Comparison of ENCODE assay signal across 25 cellular contexts in genomic region chr5:166926098-166926497, GRCh38. TPM values are rescaled to one million over a fixed set of nuclear protein-coding genes. Genes with fewer than 3 reads are reported as not detected.
DNase-seq lines count a peak whose midpoint lies in the region; ATAC-seq, FAIRE-seq and TF ChIP-seq lines count a peak whose summit lies in the region.
"Had no signal": no experiment of that assay in that cellular context is flagged by ENCODE, and none has a peak within 500 bp of the region (broad histone marks: within the 10 kb centered on the region; RNA-seq: fewer than 3 reads in every experiment).

No MANE protein-coding gene starts in this region.

- TF ChIP-seq POLR2A in K562 (conservative IDR thresholded peaks at IDR 0.05) (no peak), testis (IDR thresholded peaks at IDR 0.05) (no peak), esophagus squamous epithelium (IDR thresholded peaks at IDR 0.05) (no peak)

- no peak overlapping the region for H3K4me3 Mint-ChIP-seq in activated naive CD8-positive, alpha-beta T cell treated with anti-CD3 and anti-CD28 coated beads for 36 hours
- H3K4me3 Mint-ChIP-seq: H9 had no signal

- no peak overlapping the region for H2AFZ ChIP-seq in K562 (ENCODE audit: low read depth, low read length)

- TF ChIP-seq CTCF in K562 (IDR thresholded peaks at IDR 0.05 in 2 of 3, conservative IDR thresholded peaks at IDR 0.05 in 1 of 3; ENCODE audit: insufficient read depth in 2 of 3, low read depth in 1 of 3, low read length in 3 of 3): no peak
- no peak for TF ChIP-seq CTCF in testis (IDR thresholded peaks at IDR 0.05)
- no peak for TF ChIP-seq CTCF in esophagus squamous epithelium (IDR thresholded peaks at IDR 0.05)

- no peak for TF ChIP-seq RAD21 in K562 (CRISPR knock-in tag; conservative IDR thresholded peaks at IDR 0.05 in 1 of 2, IDR thresholded peaks at IDR 0.05 in 1 of 2)

- no peak for ATAC-seq in K562

- DNase-seq in NCI-H748 (lab: John Stamatoyannopoulos, UW; ENCODE audit: unreplicated experiment) (peak; percentile 28), NCI-H748 treated with DMSO at 0.1 percent for 48 hours (lab: John Stamatoyannopoulos, UW) (no peak), RPMI7951 (ENCODE audit: low read depth) (peak; percentile 23), K562 (ENCODE audit: extremely low read depth in 1 of 4, low spot score in 3 of 4) (no peak), testis (peak; percentile 75), activated T-cell treated with anti-CD3 and anti-CD28 coated beads for 4 hours (no peak), esophagus squamous epithelium (lab: John Stamatoyannopoulos, UW) (no peak)
- DNase-seq in activated naive CD8-positive, alpha-beta T cell treated with anti-CD3 and anti-CD28 coated beads for 36 hours: no peak
- DNase-seq: GF-D8, H9, KG1, MV-4-11, NCI-H1694 treated with DMSO at 0.1 percent for 48 hours, NCI-H2081 treated with DMSO at 0.1 percent for 48 hours, NCI-H446 treated with DMSO at 0.1 percent for 48 hours, NCI-H774, OCI-M1, RPMI8226, SHP77, SK-N-SH, T-helper 2 cell had no signal

- H3K4me2 ChIP-seq in K562 (ENCODE audit: insufficient read depth, low read length): no peak overlapping the region
- H3K4me2 ChIP-seq: SK-N-SH had no signal

- peaks cover 2% of the 10 kb centered on the region; the same call in 1 of the 2 replicates for H3K9me3 ChIP-seq in K562 (replicated peaks; ENCODE audit: control insufficient read depth, insufficient read depth, low read depth, low read length)
- H3K9me3 ChIP-seq in testis: no peaks in the 10 kb centered on the region
- H3K9me3 ChIP-seq in esophagus squamous epithelium: peaks cover 0 to 6% (median 0%) of the 10 kb centered on the region in 3 donors
- H3K9me3 ChIP-seq: SK-N-SH had no signal

- FAIRE-seq in K562 (lab: Jason Lieb, UNC): no peak

- H3K36me3 ChIP-seq in K562 (ENCODE audit: control insufficient read depth, insufficient read depth, low read length) (no peaks in the 10 kb centered on the region), testis (ENCODE audit: low read depth, missing control alignments) (no peaks in the 10 kb centered on the region), esophagus squamous epithelium (no peaks in the 10 kb centered on the region)

- H3K9me3 Mint-ChIP-seq in activated naive CD8-positive, alpha-beta T cell treated with anti-CD3 and anti-CD28 coated beads for 36 hours: peaks cover 15% of the 10 kb centered on the region

- H3K27me3 Mint-ChIP-seq in activated naive CD8-positive, alpha-beta T cell treated with anti-CD3 and anti-CD28 coated beads for 36 hours: no peaks in the 10 kb centered on the region

- no peaks in the 10 kb centered on the region for H3K36me3 Mint-ChIP-seq in activated naive CD8-positive, alpha-beta T cell treated with anti-CD3 and anti-CD28 coated beads for 36 hours

- in situ Hi-C loops in K562 (cut with MboI): no loop called here

- H3K4me1 Mint-ChIP-seq in activated naive CD8-positive, alpha-beta T cell treated with anti-CD3 and anti-CD28 coated beads for 36 hours: no peaks in the 10 kb centered on the region
- H3K4me1 Mint-ChIP-seq: H9 had no signal

- 2% methylated on average over 11 of the region's 11 CpGs for WGBS in K562 (ENCODE audit: insufficient coverage, low coverage, missing lambda C conversion rate)
- 72 to 73% methylated on average over 11 of the region's 11 CpGs for WGBS in testis, 2 donors
- 87 to 95% methylated on average over 7 to 9 of the region's 11 CpGs for WGBS in esophagus squamous epithelium, 2 donors

- CTCF ChIA-PET in K562 (lab: Yijun Ruan, JAX; ENCODE audit: low intra/inter-chr PET ratio): no interaction called here

- H3K4me3 ChIP-seq in K562: no peak overlapping the region
- peak overlapping the region in 1 of 2 donors; percentile 1 for H3K4me3 ChIP-seq in testis
- H3K4me3 ChIP-seq in esophagus squamous epithelium: no peak overlapping the region

- BruUV-seq in K562 (replicated peaks; lab: Mats Ljungman, UMichigan): no TSS peak

- intact Hi-C loops in K562 (cut with micrococcal nuclease): no loop called here
- intact Hi-C loops in testis (cut with DNase I; ENCODE audit: low total_unique reads): no loop called here
- intact Hi-C loops in esophagus squamous epithelium (cut with DNase I): no loop called here

- no peak overlapping the region for H3K27ac ChIP-seq in K562 (ENCODE audit: extremely low read depth, low read depth, low read length)
- no peak overlapping the region for H3K27ac ChIP-seq in testis
- no peak overlapping the region for H3K27ac ChIP-seq in esophagus squamous epithelium
- H3K27ac ChIP-seq: 22Rv1, C4-2B, HL-60 had no signal

- H3K27me3 ChIP-seq in K562 (ENCODE audit: control insufficient read depth in 2 of 2, insufficient read depth in 2 of 2, low read length in 2 of 2) (no peaks in the 10 kb centered on the region), testis (no peaks in the 10 kb centered on the region), esophagus squamous epithelium (no peaks in the 10 kb centered on the region)

- TF ChIP-seq EP300 in K562 (IDR thresholded peaks at IDR 0.05; ENCODE audit: low read length): no peak

- H3K27ac Mint-ChIP-seq in activated naive CD8-positive, alpha-beta T cell treated with anti-CD3 and anti-CD28 coated beads for 36 hours: no peak overlapping the region
- H3K27ac Mint-ChIP-seq: H9 had no signal

- H3K9ac ChIP-seq in K562 (ENCODE audit: insufficient read depth in 1 of 2, low read depth in 2 of 2, low read length in 2 of 2): no peak overlapping the region
- H3K9ac ChIP-seq: SK-N-SH had no signal

- no peaks in the 10 kb centered on the region for H4K20me1 ChIP-seq in K562 (replicated peaks; ENCODE audit: control insufficient read depth, insufficient read depth, low read length)

- H3K79me2 ChIP-seq in K562 (ENCODE audit: control insufficient read depth, insufficient read depth, low read length): no peaks in the 10 kb centered on the region

- H3K4me1 ChIP-seq in K562 (replicated peaks in 1 of 2; ENCODE audit: control insufficient read depth in 2 of 2, insufficient read depth in 2 of 2, low read length in 2 of 2) (no peaks in the 10 kb centered on the region), testis (no peaks in the 10 kb centered on the region), esophagus squamous epithelium (no peaks in the 10 kb centered on the region)

- H3K9me1 ChIP-seq in K562 (ENCODE audit: control insufficient read depth, insufficient read depth, low read length): no peaks in the 10 kb centered on the region

- POLR2A ChIA-PET in K562 (lab: Yijun Ruan, JAX): no interaction called here

TF ChIP-seq in K562, 482 proteins besides CTCF, POLR2A, EP300 and RAD21:
- TF ChIP-seq NFYB (IDR thresholded peaks at IDR 0.05; ENCODE audit: extremely low read depth, insufficient read length) (peak; percentile 35), THAP7 (CRISPR knock-in tag; IDR thresholded peaks at IDR 0.05) (no peak)

RNA-seq across cellular contexts. Expression of gene TENM2, which starts 52.7 kb away (rescaled TPM):
- 3.6 and 4.2 TPM in 2 replicates for total RNA-seq in RPMI7951 (2014; rRNA removed; shearing (Covaris generic))
- total RNA-seq in K562 (2011; cell fraction: chromatin; rRNA removed; ENCODE audit: low replicate concordance): not detected in 2 replicates
- total RNA-seq in K562 (2011; cell fraction: nucleolus; rRNA removed): not detected in 2 replicates
- total RNA-seq in K562 (2011; cell fraction: nucleoplasm; rRNA removed): not detected in 2 replicates
- total RNA-seq in K562 (2014; rRNA removed): not detected in 2 replicates
- not detected in 2 replicates for total RNA-seq in K562 (2014; rRNA removed; fragmentation: Illumina TruSeq; extraction: Trizol)
- total RNA-seq in K562 (2015; rRNA removed; fragmentation: Illumina TruSeq; extraction: Trizol): not detected in 2 replicates
- total RNA-seq in K562 (2021): not detected in 2 replicates
- polyA plus RNA-seq in K562 (2011; rRNA removed): not detected in 2 replicates
- polyA plus RNA-seq in K562 (2011; cell fraction: cytosol; rRNA removed): not detected in 2 replicates
- not detected in 2 replicates for polyA plus RNA-seq in K562 (2011; cell fraction: nucleus; rRNA removed)
- polyA plus RNA-seq in K562 (2012): 0.01 TPM in 1 of 2 replicates, not detected in the other
- polyA plus RNA-seq in K562 (2014; fragmentation: Illumina TruSeq; extraction: Trizol): not detected in 2 replicates
- not detected for polyA plus RNA-seq in K562 (2014; fragmentation: Nextera tagmentation; extraction: Ambion mirVana)
- polyA plus RNA-seq in K562 (2014; rRNA removed): not detected in 2 replicates
- not detected in 2 replicates for polyA minus RNA-seq in K562 (2011; rRNA and poly(A)+ RNA removed)
- polyA minus RNA-seq in K562 (2011; cell fraction: cytosol; rRNA and poly(A)+ RNA removed): not detected in 2 replicates
- polyA minus RNA-seq in K562 (2011; cell fraction: nucleus; rRNA and poly(A)+ RNA removed): not detected in 2 replicates
- total RNA-seq in testis: 1 to 10 TPM; 5.5 to 6.2 TPM
- polyA plus RNA-seq in testis (ENCODE audit: insufficient read depth, low read depth, low replicate concordance): 2.8 TPM
- total RNA-seq in activated naive CD8-positive, alpha-beta T cell treated with anti-CD3 and anti-CD28 coated beads for 36 hours: under 1 TPM; 0.14 to 0.54 TPM
- total RNA-seq in esophagus squamous epithelium: 10 to 100 TPM in 2 of 4 donors, 1 to 10 TPM in 2; 4.8 to 16.6 (median 8.6) TPM
- total RNA-seq: HT-29 had no signal

Comparison
In these comparisons a context has a peak if more than half of its experiments do, and no peak if none do; other contexts are left out.
1. DNase-seq: peak in NCI-H748 (single experiment), RPMI7951 (single experiment) and testis (single experiment); none in NCI-H748 treated with DMSO at 0.1 percent for 48 hours (single experiment), K562 (0 of 4), activated naive CD8-positive, alpha-beta T cell treated with anti-CD3 and anti-CD28 coated beads for 36 hours (single experiment), activated T-cell treated with anti-CD3 and anti-CD28 coated beads for 4 hours (single experiment) and esophagus squamous epithelium (single experiment).